ENCODE assay signal across 12 cellular contexts in the genomic region with DNA sequence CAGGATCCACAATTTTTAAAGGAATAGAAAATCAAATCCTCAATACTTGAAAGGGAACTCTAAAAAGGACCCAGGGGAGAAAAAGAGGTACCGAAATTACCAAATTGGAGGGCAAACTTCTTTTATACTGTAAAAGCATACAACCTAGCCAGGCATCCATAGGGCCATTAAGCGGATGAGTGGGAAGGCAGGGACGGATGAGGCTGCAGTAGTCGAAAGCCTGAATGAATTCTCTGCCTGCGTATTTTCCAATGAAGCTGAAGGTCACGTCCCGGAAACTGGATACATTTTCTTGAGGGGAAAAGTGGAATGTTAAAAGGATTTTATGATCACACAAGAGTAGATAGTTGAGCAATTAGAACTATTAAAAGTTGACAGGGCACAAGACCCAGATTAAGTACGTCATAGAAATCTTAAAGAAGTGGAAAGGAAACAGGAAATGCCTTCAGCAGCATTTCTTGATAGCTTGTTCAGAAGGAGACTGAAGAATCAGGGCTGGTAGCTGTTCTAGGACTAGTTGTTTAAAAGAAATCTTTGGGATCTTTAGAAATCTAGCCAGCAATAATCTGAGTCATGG.
DNase-seq lines count a peak whose midpoint lies in the region; TF ChIP-seq lines count a peak whose summit lies in the region.
"Had no signal": no experiment of that assay in that cellular context is flagged by ENCODE, and none has a peak within 500 bp of the region (broad histone marks: within the 10 kb centered on the region; RNA-seq: fewer than 3 reads in every experiment).

No MANE protein-coding gene starts in this region.

- H3K4me1 Mint-ChIP-seq in progenitor cell of endocrine pancreas (ENCODE audit: low read depth): peaks cover 42% of the 10 kb centered on the region

- DNase-seq in ELR (ENCODE audit: low read depth): peak; percentile 9
- peak; percentile 82 for DNase-seq in SK-MEL-5 (ENCODE audit: low read depth, low spot score)
- DNase-seq in hepatic stellate cell (ENCODE audit: low spot score): peak; percentile 8
- DNase-seq in progenitor cell of endocrine pancreas (ENCODE audit: low spot score, unreplicated experiment): no peak
- no peak for DNase-seq in globus pallidus (ENCODE audit: low spot score)
- no peak for DNase-seq in GF-D8 (lab: John Stamatoyannopoulos, UW)
- DNase-seq in NCI-H2107 treated with DMSO at 0.1 percent for 48 hours (lab: John Stamatoyannopoulos, UW; ENCODE audit: unreplicated experiment): no peak
- no peak for DNase-seq in 8988T
- DNase-seq: activated T-cell treated with anti-CD3 and anti-CD28 coated beads, Interleukin-2, amount 50 U/mL, for 4 hours; C1 segment of cervical spinal cord; cerebellar nuclear complex; naive thymus-derived CD4-positive, alpha-beta T cell had no signal

- in situ Hi-C loops in SK-MEL-5 (cut with HindIII; ENCODE audit: low pct_unique_long_range_greater_than_20kb, low sequenced_read_pairs): no loop called here

- no peaks in the 10 kb centered on the region for H3K9me3 Mint-ChIP-seq in progenitor cell of endocrine pancreas (ENCODE audit: low read depth)
- H3K9me3 Mint-ChIP-seq: activated T-cell treated with anti-CD3 and anti-CD28 coated beads, Interleukin-2, amount 50 U/mL, for 4 hours had no signal

- TF ChIP-seq CTCF in progenitor cell of endocrine pancreas (IDR thresholded peaks at IDR 0.05; ENCODE audit: unreplicated experiment): no peak

- H3K27me3 Mint-ChIP-seq in progenitor cell of endocrine pancreas: no peaks in the 10 kb centered on the region

- peak overlapping the region; percentile 53 for H3K27ac Mint-ChIP-seq in progenitor cell of endocrine pancreas
- H3K27ac Mint-ChIP-seq: naive thymus-derived CD4-positive, alpha-beta T cell had no signal

- H3K4me3 Mint-ChIP-seq in progenitor cell of endocrine pancreas (ENCODE audit: low read depth): no peak overlapping the region
- H3K4me3 Mint-ChIP-seq: activated T-cell treated with anti-CD3 and anti-CD28 coated beads, Interleukin-2, amount 50 U/mL, for 4 hours had no signal

- no peaks in the 10 kb centered on the region for H3K36me3 Mint-ChIP-seq in progenitor cell of endocrine pancreas (ENCODE audit: insufficient read depth)
- H3K36me3 Mint-ChIP-seq: naive thymus-derived CD4-positive, alpha-beta T cell had no signal

Comparison
In these comparisons a context has a peak if more than half of its experiments do, and no peak if none do; other contexts are left out.
1. DNase-seq: peak in ELR (single experiment), SK-MEL-5 (single experiment) and hepatic stellate cell (single experiment); none in progenitor cell of endocrine pancreas (single experiment), globus pallidus (single experiment), GF-D8 (single experiment), NCI-H2107 treated with DMSO at 0.1 percent for 48 hours (single experiment) and 8988T (single experiment).